In the genomic region with DNA sequence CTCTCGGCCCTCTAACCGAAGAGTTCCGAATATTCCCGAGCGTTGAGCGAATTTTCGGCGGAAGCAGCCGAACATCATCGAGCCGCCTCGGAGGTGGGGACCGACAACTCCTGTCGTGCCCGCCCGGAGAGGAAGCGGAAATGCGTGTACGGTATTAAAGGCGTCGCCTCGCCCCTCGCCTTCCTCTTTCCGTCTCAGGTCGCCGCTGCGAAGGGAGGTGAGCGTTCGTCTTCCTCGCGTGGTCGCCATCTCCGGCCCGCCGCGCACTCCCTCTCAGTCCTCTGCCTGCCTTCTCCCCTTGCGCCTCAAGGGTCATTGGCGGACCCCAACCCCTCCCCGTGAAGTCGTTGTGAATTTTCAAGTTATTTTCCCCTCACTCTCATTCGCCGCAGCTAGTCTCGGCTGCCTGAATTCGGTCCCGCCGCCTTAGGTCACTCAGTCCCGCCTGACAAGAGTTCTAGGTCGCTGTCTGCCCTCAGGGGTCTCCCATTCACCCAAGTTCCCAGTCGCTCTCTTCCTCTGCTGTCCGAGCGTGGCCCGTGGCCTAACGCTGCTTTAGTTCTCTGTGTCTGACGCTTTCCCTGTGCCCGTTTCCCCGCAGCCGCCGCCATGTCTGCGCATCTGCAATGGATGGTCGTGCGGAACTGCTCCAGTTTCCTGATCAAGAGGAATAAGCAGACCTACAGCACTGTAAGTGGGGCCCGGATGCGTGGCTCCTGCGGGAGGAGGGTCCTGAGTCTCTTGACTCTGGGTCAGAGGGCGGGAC, we compare ENCODE assay signal across 1 cellular context.
A peak's percentile ranks its signal among the peaks of the same experiment; 100 is the strongest.
TF ChIP-seq lines count a peak whose summit lies in the region.

A gene (plus strand): TSS at position 184 of the 766 bp plus-strand sequence. CDS start 426 bp downstream, at position 610.

TF ChIP-seq in K562, 482 proteins besides CTCF, POLR2A, EP300 and RAD21 (continued from another document and continues in another):
- TF ChIP-seq, protein P1, sequence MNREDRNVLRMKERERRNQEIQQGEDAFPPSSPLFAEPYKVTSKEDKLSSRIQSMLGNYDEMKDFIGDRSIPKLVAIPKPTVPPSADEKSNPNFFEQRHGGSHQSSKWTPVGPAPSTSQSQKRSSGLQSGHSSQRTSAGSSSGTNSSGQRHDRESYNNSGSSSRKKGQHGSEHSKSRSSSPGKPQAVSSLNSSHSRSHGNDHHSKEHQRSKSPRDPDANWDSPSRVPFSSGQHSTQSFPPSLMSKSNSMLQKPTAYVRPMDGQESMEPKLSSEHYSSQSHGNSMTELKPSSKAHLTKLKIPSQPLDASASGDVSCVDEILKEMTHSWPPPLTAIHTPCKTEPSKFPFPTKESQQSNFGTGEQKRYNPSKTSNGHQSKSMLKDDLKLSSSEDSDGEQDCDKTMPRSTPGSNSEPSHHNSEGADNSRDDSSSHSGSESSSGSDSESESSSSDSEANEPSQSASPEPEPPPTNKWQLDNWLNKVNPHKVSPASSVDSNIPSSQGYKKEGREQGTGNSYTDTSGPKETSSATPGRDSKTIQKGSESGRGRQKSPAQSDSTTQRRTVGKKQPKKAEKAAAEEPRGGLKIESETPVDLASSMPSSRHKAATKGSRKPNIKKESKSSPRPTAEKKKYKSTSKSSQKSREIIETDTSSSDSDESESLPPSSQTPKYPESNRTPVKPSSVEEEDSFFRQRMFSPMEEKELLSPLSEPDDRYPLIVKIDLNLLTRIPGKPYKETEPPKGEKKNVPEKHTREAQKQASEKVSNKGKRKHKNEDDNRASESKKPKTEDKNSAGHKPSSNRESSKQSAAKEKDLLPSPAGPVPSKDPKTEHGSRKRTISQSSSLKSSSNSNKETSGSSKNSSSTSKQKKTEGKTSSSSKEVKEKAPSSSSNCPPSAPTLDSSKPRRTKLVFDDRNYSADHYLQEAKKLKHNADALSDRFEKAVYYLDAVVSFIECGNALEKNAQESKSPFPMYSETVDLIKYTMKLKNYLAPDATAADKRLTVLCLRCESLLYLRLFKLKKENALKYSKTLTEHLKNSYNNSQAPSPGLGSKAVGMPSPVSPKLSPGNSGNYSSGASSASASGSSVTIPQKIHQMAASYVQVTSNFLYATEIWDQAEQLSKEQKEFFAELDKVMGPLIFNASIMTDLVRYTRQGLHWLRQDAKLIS (CRISPR knock-in tag; IDR thresholded peaks at IDR 0.05), result peak; percentile 40
- TF ChIP-seq TEAD1 (CRISPR knock-in tag; IDR thresholded peaks at IDR 0.05) (peak in 1 of 2 experiments; percentile 61; a peak in 1 of 4 replicates), ERF (CRISPR knock-in tag; IDR thresholded peaks at IDR 0.05) (peak; percentile 79; the same call in 1 of the 2 replicates), ZNF551 (CRISPR knock-in tag; IDR thresholded peaks at IDR 0.05) (no peak), LCOR (CRISPR knock-in tag; IDR thresholded peaks at IDR 0.05) (no peak), GABPA (tag; conservative IDR thresholded peaks at IDR 0.05; ENCODE audit: low read depth) (peak; percentile 95), ETS2 (tag; IDR thresholded peaks at IDR 0.05; ENCODE audit: borderline replicate concordance, poor library complexity, severe bottlenecking) (no peak), EZH2 (IDR thresholded peaks at IDR 0.05; ENCODE audit: borderline replicate concordance, low read depth, low read length) (no peak), POLR2B (IDR thresholded peaks at IDR 0.05; ENCODE audit: low read depth, partially characterized antibody) (peak; percentile 99), DMBX1 (CRISPR knock-in tag; IDR thresholded peaks at IDR 0.05; ENCODE audit: borderline replicate concordance) (no peak), ZKSCAN1 (IDR thresholded peaks at IDR 0.05; ENCODE audit: low read depth, low read length) (no peak), KDM1A (IDR thresholded peaks at IDR 0.05) (no peak), ZNF311 (CRISPR knock-in tag; IDR thresholded peaks at IDR 0.05) (no peak), POLR3A (IDR thresholded peaks at IDR 0.05; ENCODE audit: borderline replicate concordance, extremely low read depth, insufficient read depth, insufficient read length) (no peak), CXXC5 (CRISPR knock-in tag; IDR thresholded peaks at IDR 0.05) (peak; percentile 89), SMARCB1 (IDR thresholded peaks at IDR 0.05; ENCODE audit: insufficient read length, low read depth) (no peak), ZNF217 (CRISPR knock-in tag; IDR thresholded peaks at IDR 0.05) (no peak), RCOR1 (IDR thresholded peaks at IDR 0.05; ENCODE audit: borderline replicate concordance in 1 of 2, low read depth in 2 of 2, low read length in 2 of 2) (peak in 1 of 2 experiments; percentile 32; a peak in 1 of 4 replicates), PML (IDR thresholded peaks at IDR 0.05; ENCODE audit: low read length) (peak; percentile 80), STAT5B (CRISPR knock-in tag; IDR thresholded peaks at IDR 0.05) (no peak), CBX1 (IDR thresholded peaks at IDR 0.05; ENCODE audit: low read depth) (peak; percentile 90; the same call in 1 of the 2 replicates), SMARCE1 (IDR thresholded peaks at IDR 0.05) (0 out of 2 replicates have a peak, but pooled peaks have one; percentile 18), SMARCC2 (IDR thresholded peaks at IDR 0.05; ENCODE audit: low read depth) (no peak), GABPB1 (CRISPR knock-in tag; IDR thresholded peaks at IDR 0.05) (peak; percentile 95), RBM22 (IDR thresholded peaks at IDR 0.05; ENCODE audit: low read depth, low read length, poor library complexity, severe bottlenecking) (peak; percentile 80), PHF20 (IDR thresholded peaks at IDR 0.05; ENCODE audit: partially characterized antibody) (no peak), STAT5A (IDR thresholded peaks at IDR 0.05; ENCODE audit: borderline replicate concordance, low read length) (no peak; the same call in 1 of the 2 replicates), HEY1 (CRISPR knock-in tag; IDR thresholded peaks at IDR 0.05; ENCODE audit: borderline replicate concordance) (no peak), RBFOX2 (IDR thresholded peaks at IDR 0.05; ENCODE audit: low read depth, low read length) (peak; percentile 99), YY1 (IDR thresholded peaks at IDR 0.05; ENCODE audit: borderline replicate concordance in 1 of 3, control insufficient read depth in 1 of 3, extremely low read depth in 1 of 3, insufficient read depth in 3 of 3, insufficient read length in 1 of 3, insufficient replicate concordance in 2 of 3, low read depth in 1 of 3, low read length in 2 of 3) (peak in 2 of 3 experiments; percentile 43 to 79), ADNP (tag; IDR thresholded peaks at IDR 0.05) (no peak), TAF9B (IDR thresholded peaks at IDR 0.05; ENCODE audit: partially characterized antibody) (peak; percentile 99), ATF7 (IDR thresholded peaks at IDR 0.05) (no peak; the same call in 1 of the 2 replicates), KDM5B (IDR thresholded peaks at IDR 0.05; ENCODE audit: insufficient replicate concordance, low read depth, low read length) (peak; percentile 99), ZNF384 (IDR thresholded peaks at IDR 0.05; ENCODE audit: low read depth, low read length) (no peak), MXI1 (IDR thresholded peaks at IDR 0.05; ENCODE audit: low read depth, low read length) (peak; percentile 71; the same call in 1 of the 2 replicates), FOXP1 (CRISPR knock-in tag; IDR thresholded peaks at IDR 0.05) (peak; percentile 84; the same call in 1 of the 2 replicates), NUFIP1 (IDR thresholded peaks at IDR 0.05; ENCODE audit: partially characterized antibody) (no peak)
- TF ChIP-seq, protein P2, sequence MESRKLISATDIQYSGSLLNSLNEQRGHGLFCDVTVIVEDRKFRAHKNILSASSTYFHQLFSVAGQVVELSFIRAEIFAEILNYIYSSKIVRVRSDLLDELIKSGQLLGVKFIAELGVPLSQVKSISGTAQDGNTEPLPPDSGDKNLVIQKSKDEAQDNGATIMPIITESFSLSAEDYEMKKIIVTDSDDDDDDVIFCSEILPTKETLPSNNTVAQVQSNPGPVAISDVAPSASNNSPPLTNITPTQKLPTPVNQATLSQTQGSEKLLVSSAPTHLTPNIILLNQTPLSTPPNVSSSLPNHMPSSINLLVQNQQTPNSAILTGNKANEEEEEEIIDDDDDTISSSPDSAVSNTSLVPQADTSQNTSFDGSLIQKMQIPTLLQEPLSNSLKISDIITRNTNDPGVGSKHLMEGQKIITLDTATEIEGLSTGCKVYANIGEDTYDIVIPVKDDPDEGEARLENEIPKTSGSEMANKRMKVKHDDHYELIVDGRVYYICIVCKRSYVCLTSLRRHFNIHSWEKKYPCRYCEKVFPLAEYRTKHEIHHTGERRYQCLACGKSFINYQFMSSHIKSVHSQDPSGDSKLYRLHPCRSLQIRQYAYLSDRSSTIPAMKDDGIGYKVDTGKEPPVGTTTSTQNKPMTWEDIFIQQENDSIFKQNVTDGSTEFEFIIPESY (CRISPR knock-in tag; IDR thresholded peaks at IDR 0.05), result peak; percentile 57
- TF ChIP-seq, protein P3, sequence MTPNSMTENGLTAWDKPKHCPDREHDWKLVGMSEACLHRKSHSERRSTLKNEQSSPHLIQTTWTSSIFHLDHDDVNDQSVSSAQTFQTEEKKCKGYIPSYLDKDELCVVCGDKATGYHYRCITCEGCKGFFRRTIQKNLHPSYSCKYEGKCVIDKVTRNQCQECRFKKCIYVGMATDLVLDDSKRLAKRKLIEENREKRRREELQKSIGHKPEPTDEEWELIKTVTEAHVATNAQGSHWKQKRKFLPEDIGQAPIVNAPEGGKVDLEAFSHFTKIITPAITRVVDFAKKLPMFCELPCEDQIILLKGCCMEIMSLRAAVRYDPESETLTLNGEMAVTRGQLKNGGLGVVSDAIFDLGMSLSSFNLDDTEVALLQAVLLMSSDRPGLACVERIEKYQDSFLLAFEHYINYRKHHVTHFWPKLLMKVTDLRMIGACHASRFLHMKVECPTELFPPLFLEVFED (CRISPR knock-in tag; conservative IDR thresholded peaks at IDR 0.05), result peak; percentile 56; the same call in 1 of the 2 replicates
- TF ChIP-seq, protein P4, sequence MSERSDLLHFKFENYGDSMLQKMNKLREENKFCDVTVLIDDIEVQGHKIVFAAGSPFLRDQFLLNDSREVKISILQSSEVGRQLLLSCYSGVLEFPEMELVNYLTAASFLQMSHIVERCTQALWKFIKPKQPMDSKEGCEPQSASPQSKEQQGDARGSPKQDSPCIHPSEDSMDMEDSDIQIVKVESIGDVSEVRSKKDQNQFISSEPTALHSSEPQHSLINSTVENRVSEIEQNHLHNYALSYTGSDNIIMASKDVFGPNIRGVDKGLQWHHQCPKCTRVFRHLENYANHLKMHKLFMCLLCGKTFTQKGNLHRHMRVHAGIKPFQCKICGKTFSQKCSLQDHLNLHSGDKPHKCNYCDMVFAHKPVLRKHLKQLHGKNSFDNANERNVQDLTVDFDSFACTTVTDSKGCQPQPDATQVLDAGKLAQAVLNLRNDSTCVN (CRISPR knock-in tag; IDR thresholded peaks at IDR 0.05), result no peak; the same call in 1 of the 2 replicates
- TF ChIP-seq, protein P5, sequence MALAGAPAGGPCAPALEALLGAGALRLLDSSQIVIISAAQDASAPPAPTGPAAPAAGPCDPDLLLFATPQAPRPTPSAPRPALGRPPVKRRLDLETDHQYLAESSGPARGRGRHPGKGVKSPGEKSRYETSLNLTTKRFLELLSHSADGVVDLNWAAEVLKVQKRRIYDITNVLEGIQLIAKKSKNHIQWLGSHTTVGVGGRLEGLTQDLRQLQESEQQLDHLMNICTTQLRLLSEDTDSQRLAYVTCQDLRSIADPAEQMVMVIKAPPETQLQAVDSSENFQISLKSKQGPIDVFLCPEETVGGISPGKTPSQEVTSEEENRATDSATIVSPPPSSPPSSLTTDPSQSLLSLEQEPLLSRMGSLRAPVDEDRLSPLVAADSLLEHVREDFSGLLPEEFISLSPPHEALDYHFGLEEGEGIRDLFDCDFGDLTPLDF (CRISPR knock-in tag; IDR thresholded peaks at IDR 0.05), result 0 out of 2 replicates have a peak, but pooled peaks have one; percentile 32
- TF ChIP-seq, protein P6, sequence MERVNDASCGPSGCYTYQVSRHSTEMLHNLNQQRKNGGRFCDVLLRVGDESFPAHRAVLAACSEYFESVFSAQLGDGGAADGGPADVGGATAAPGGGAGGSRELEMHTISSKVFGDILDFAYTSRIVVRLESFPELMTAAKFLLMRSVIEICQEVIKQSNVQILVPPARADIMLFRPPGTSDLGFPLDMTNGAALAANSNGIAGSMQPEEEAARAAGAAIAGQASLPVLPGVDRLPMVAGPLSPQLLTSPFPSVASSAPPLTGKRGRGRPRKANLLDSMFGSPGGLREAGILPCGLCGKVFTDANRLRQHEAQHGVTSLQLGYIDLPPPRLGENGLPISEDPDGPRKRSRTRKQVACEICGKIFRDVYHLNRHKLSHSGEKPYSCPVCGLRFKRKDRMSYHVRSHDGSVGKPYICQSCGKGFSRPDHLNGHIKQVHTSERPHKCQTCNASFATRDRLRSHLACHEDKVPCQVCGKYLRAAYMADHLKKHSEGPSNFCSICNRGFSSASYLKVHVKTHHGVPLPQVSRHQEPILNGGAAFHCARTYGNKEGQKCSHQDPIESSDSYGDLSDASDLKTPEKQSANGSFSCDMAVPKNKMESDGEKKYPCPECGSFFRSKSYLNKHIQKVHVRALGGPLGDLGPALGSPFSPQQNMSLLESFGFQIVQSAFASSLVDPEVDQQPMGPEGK (CRISPR knock-in tag; IDR thresholded peaks at IDR 0.05; ENCODE audit: borderline replicate concordance), result no peak
- TF ChIP-seq, protein P7, sequence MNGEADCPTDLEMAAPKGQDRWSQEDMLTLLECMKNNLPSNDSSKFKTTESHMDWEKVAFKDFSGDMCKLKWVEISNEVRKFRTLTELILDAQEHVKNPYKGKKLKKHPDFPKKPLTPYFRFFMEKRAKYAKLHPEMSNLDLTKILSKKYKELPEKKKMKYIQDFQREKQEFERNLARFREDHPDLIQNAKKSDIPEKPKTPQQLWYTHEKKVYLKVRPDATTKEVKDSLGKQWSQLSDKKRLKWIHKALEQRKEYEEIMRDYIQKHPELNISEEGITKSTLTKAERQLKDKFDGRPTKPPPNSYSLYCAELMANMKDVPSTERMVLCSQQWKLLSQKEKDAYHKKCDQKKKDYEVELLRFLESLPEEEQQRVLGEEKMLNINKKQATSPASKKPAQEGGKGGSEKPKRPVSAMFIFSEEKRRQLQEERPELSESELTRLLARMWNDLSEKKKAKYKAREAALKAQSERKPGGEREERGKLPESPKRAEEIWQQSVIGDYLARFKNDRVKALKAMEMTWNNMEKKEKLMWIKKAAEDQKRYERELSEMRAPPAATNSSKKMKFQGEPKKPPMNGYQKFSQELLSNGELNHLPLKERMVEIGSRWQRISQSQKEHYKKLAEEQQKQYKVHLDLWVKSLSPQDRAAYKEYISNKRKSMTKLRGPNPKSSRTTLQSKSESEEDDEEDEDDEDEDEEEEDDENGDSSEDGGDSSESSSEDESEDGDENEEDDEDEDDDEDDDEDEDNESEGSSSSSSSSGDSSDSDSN (IDR thresholded peaks at IDR 0.05; ENCODE audit: borderline replicate concordance in 1 of 2, low read depth in 2 of 2, low read length in 2 of 2), result 0 out of 4 replicates have a peak, but pooled peaks of 1 of the 2 experiments have one; percentile 44
- TF ChIP-seq, protein P8, sequence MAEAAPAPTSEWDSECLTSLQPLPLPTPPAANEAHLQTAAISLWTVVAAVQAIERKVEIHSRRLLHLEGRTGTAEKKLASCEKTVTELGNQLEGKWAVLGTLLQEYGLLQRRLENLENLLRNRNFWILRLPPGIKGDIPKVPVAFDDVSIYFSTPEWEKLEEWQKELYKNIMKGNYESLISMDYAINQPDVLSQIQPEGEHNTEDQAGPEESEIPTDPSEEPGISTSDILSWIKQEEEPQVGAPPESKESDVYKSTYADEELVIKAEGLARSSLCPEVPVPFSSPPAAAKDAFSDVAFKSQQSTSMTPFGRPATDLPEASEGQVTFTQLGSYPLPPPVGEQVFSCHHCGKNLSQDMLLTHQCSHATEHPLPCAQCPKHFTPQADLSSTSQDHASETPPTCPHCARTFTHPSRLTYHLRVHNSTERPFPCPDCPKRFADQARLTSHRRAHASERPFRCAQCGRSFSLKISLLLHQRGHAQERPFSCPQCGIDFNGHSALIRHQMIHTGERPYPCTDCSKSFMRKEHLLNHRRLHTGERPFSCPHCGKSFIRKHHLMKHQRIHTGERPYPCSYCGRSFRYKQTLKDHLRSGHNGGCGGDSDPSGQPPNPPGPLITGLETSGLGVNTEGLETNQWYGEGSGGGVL (CRISPR knock-in tag; IDR thresholded peaks at IDR 0.05), result no peak
